ENCODE assay signal across 16 cellular contexts in the genomic region with DNA sequence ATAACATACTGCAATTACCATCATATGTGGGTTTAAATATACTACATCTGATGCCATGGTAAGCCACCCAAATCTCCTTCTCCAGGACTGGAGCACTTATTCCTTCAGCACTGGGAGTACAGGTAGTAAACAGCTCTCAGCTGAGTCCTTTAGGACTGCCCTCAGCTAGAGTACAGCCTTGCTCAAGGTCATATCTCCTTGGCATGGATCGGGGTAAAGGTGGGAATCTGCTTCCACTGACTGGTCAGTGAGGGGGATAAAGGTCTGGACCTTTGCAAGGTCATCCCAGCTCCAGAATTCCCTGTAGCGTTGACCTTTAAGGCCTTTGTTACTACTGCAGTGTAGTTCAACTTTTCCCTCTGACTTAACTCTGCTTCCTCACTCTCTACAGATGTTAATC. TPM values are rescaled to one million over a fixed set of nuclear protein-coding genes. Genes with fewer than 3 reads are reported as not detected.
DNase-seq lines count a peak whose midpoint lies in the region; ATAC-seq and TF ChIP-seq lines count a peak whose summit lies in the region.
"Had no signal": no experiment of that assay in that cellular context is flagged by ENCODE, and none has a peak within 500 bp of the region (broad histone marks: within the 10 kb centered on the region; RNA-seq: fewer than 3 reads in every experiment).

No MANE protein-coding gene starts in this region.

- no peak for ATAC-seq in T-helper 17 cell
- ATAC-seq in HG02981 (IDR thresholded peaks at IDR 0.05; ENCODE audit: unreplicated experiment) = no peak

- H3K4me1 Mint-ChIP-seq in activated naive CD4-positive, alpha-beta T cell treated with anti-CD3 and anti-CD28 coated beads, Interleukin-2, amount 10 ng/mL, durations not matched to agents 7 days and 5 days = peaks cover 12% of the 10 kb centered on the region
- peaks cover 11% of the 10 kb centered on the region for H3K4me1 Mint-ChIP-seq in T-helper 17 cell
- H3K4me1 Mint-ChIP-seq: CD14-positive monocyte, H9 had no signal

- H3K27me3 ChIP-seq in trophoblast cell (ENCODE audit: insufficient read depth, low read length) (no peaks in the 10 kb centered on the region), Peyer's patch (no peaks in the 10 kb centered on the region), vagina (no peaks in the 10 kb centered on the region)
- H3K27me3 ChIP-seq: BLaER1 had no signal

- peak overlapping the region; percentile 42 for H3K27ac Mint-ChIP-seq in activated naive CD4-positive, alpha-beta T cell treated with anti-CD3 and anti-CD28 coated beads, Interleukin-2, amount 10 ng/mL, durations not matched to agents 7 days and 5 days
- peak overlapping the region; percentile 34 for H3K27ac Mint-ChIP-seq in T-helper 17 cell
- H3K27ac Mint-ChIP-seq: CD14-positive monocyte, H9 had no signal

- H3K79me2 ChIP-seq in trophoblast cell (ENCODE audit: control insufficient read depth, insufficient read depth, low read length, poor library complexity) = no peaks in the 10 kb centered on the region

- peaks cover 29% of the 10 kb centered on the region for H3K36me3 Mint-ChIP-seq in activated naive CD4-positive, alpha-beta T cell treated with anti-CD3 and anti-CD28 coated beads, Interleukin-2, amount 10 ng/mL, durations not matched to agents 7 days and 5 days
- H3K36me3 Mint-ChIP-seq in T-helper 17 cell (ENCODE audit: low read depth) = no peaks in the 10 kb centered on the region

- no peak overlapping the region for H2BK5ac ChIP-seq in trophoblast cell (ENCODE audit: low read depth, low read length, poor library complexity)

- H3K36me3 ChIP-seq in trophoblast cell (ENCODE audit: control insufficient read depth in 1 of 2, insufficient read depth in 2 of 2, low read length in 2 of 2) (no peaks in the 10 kb centered on the region), Peyer's patch (no peaks in the 10 kb centered on the region), vagina (no peaks in the 10 kb centered on the region)
- H3K36me3 ChIP-seq: BLaER1 had no signal

- DNase-seq in activated naive CD4-positive, alpha-beta T cell treated with anti-CD3 and anti-CD28 coated beads, Interleukin-2, amount 10 ng/mL, durations not matched to agents 7 days and 5 days = no peak
- DNase-seq in activated naive CD4-positive, alpha-beta T cell treated with Interleukin-2 at 50 U/mL for 16 hours = no peak
- DNase-seq in T-helper 17 cell (no peak), trophoblast cell (no peak), Peyer's patch (no peak), vagina (ENCODE audit: extremely low spot score in 2 of 2) (no peak)
- DNase-seq: 8988T; CD8-positive, alpha-beta memory T cell; COR-L47; DMS153; DMS79; GDM1; H9 had no signal

- no CpG with 5 or more reads among the region's 2 CpGs for WGBS in trophoblast cell (ENCODE audit: extremely low coverage, insufficient coverage, insufficient read length)

- no peak overlapping the region for H3K18ac ChIP-seq in trophoblast cell (ENCODE audit: low read length)

- CTCF ChIA-PET in activated naive CD4-positive, alpha-beta T cell treated with anti-CD3 and anti-CD28 coated beads, Interleukin-2, amount 10 ng/mL, durations not matched to agents 7 days and 5 days (lab: Charles Lee) = interaction anchor here (1.3 kb wide), 1 partner anchor 192 kb away, joined by 4 read pairs; no protein-coding TSS in a partner anchor

- intact Hi-C loops in vagina (cut with DNase I) = no loop called here

- TF ChIP-seq POLR2A in Peyer's patch (IDR thresholded peaks at IDR 0.05) = no peak
- no peak for TF ChIP-seq POLR2A in vagina (IDR thresholded peaks at IDR 0.05)

- H3K4me3 Mint-ChIP-seq in activated naive CD4-positive, alpha-beta T cell treated with anti-CD3 and anti-CD28 coated beads, Interleukin-2, amount 10 ng/mL, durations not matched to agents 7 days and 5 days = no peak overlapping the region
- H3K4me3 Mint-ChIP-seq in T-helper 17 cell = no peak overlapping the region
- H3K4me3 Mint-ChIP-seq: CD14-positive monocyte; CD8-positive, alpha-beta memory T cell; H9 had no signal

- H2BK120ac ChIP-seq in trophoblast cell (ENCODE audit: insufficient read depth, low read length, poor library complexity) = no peak overlapping the region

- no peak overlapping the region for H3K14ac ChIP-seq in trophoblast cell (ENCODE audit: low read length)

- no peak overlapping the region for H3K23ac ChIP-seq in trophoblast cell (ENCODE audit: low read length)

- peaks cover 2% of the 10 kb centered on the region for H3K9me3 Mint-ChIP-seq in activated naive CD4-positive, alpha-beta T cell treated with anti-CD3 and anti-CD28 coated beads, Interleukin-2, amount 10 ng/mL, durations not matched to agents 7 days and 5 days

- H4K8ac ChIP-seq in trophoblast cell (ENCODE audit: low read depth, low read length) = no peak overlapping the region

- H4K12ac ChIP-seq in trophoblast cell (ENCODE audit: low read depth, low read length) = no peak overlapping the region

- no peak overlapping the region for H3K4me2 ChIP-seq in trophoblast cell (ENCODE audit: low read length)
- H3K4me2 ChIP-seq: BLaER1 had no signal

- H2AFZ ChIP-seq in trophoblast cell (ENCODE audit: insufficient read depth, low read length, poor library complexity) = no peak overlapping the region

- no peaks in the 10 kb centered on the region for H3K27me3 Mint-ChIP-seq in activated naive CD4-positive, alpha-beta T cell treated with anti-CD3 and anti-CD28 coated beads, Interleukin-2, amount 10 ng/mL, durations not matched to agents 7 days and 5 days
- no peaks in the 10 kb centered on the region for H3K27me3 Mint-ChIP-seq in T-helper 17 cell

- H3K9me3 ChIP-seq in T-helper 17 cell (ENCODE audit: control insufficient read depth, low read length, poor library complexity, severe bottlenecking) (no peaks in the 10 kb centered on the region), trophoblast cell (ENCODE audit: insufficient read depth, low read depth, low read length) (no peaks in the 10 kb centered on the region), Peyer's patch (no peaks in the 10 kb centered on the region), vagina (no peaks in the 10 kb centered on the region)

- no peak overlapping the region for H3K4me3 ChIP-seq in trophoblast cell (ENCODE audit: low read depth, low read length)
- no peak overlapping the region for H3K4me3 ChIP-seq in Peyer's patch
- no peak overlapping the region for H3K4me3 ChIP-seq in vagina
- H3K4me3 ChIP-seq: BLaER1 had no signal

- H3K9ac ChIP-seq in trophoblast cell (ENCODE audit: low read length) = peak overlapping the region; percentile 60
- H3K9ac ChIP-seq: BLaER1 had no signal

- H3K4me1 ChIP-seq in trophoblast cell (ENCODE audit: control insufficient read depth in 1 of 2, insufficient read depth in 2 of 2, low read length in 2 of 2) (no peaks in the 10 kb centered on the region), Peyer's patch (no peaks in the 10 kb centered on the region), vagina (no peaks in the 10 kb centered on the region)
- H3K4me1 ChIP-seq: BLaER1 had no signal

- H4K91ac ChIP-seq in trophoblast cell (ENCODE audit: low read depth, low read length) = no peak overlapping the region

- no peak for TF ChIP-seq CTCF in Peyer's patch (IDR thresholded peaks at IDR 0.05)
- TF ChIP-seq CTCF in vagina (IDR thresholded peaks at IDR 0.05) = no peak

- H3K79me1 ChIP-seq in trophoblast cell (ENCODE audit: low read length) = no peaks in the 10 kb centered on the region

- H2BK12ac ChIP-seq in trophoblast cell (ENCODE audit: low read length) = no peak overlapping the region

- H2AK5ac ChIP-seq in trophoblast cell (ENCODE audit: low read length) = no peak overlapping the region

- H3K4ac ChIP-seq in trophoblast cell (ENCODE audit: low read depth, low read length) = no peak overlapping the region

- H3K27ac ChIP-seq in trophoblast cell (ENCODE audit: low read depth, low read length) = no peak overlapping the region
- no peak overlapping the region for H3K27ac ChIP-seq in Peyer's patch
- no peak overlapping the region for H3K27ac ChIP-seq in vagina
- H3K27ac ChIP-seq: BLaER1 had no signal

RNA-seq across cellular contexts. Expression of a gene that starts 38.8 kb away (rescaled TPM):
- total RNA-seq in T-helper 17 cell (1,000 to 10,000 TPM; 1,386 to 1,390 TPM), Peyer's patch (1,000 to 10,000 TPM in 1 of 4 donors, 100 to 1,000 TPM in 3; 530 to 1,560 (median 801) TPM), vagina (1,502 TPM)
- polyA plus RNA-seq in trophoblast cell (2013) = 3,279 and 3,316 TPM in 2 replicates
